ENCODE assay signal across 10 cellular contexts in genomic region chr12:113240395-113240794, GRCh38. TPM values are rescaled to one million over a fixed set of nuclear protein-coding genes. Genes with fewer than 3 reads are reported as not detected.
A peak's percentile ranks its signal among the peaks of the same experiment; 100 is the strongest.
DNase-seq lines count a peak whose midpoint lies in the region; ATAC-seq and TF ChIP-seq lines count a peak whose summit lies in the region.
"Had no signal": no experiment of that assay in that cellular context is flagged by ENCODE, and none has a peak within 500 bp of the region (broad histone marks: within the 10 kb centered on the region; RNA-seq: fewer than 3 reads in every experiment).

No MANE protein-coding gene starts in this region.

- TF ChIP-seq CTCF in esophagus squamous epithelium (IDR thresholded peaks at IDR 0.05): no peak

- peaks cover 0 to 35% (median 0%) of the 10 kb centered on the region in 3 donors for H3K36me3 ChIP-seq in esophagus squamous epithelium

- ATAC-seq in GM19438 (IDR thresholded peaks at IDR 0.05; ENCODE audit: low read depth, unreplicated experiment) (peak; percentile 63), GM18520 (IDR thresholded peaks at IDR 0.05; ENCODE audit: unreplicated experiment) (no peak)
- ATAC-seq: effector memory CD8-positive, alpha-beta T cell had no signal

- peaks cover 64 to 100% (median 81%) of the 10 kb centered on the region in 3 donors for H3K4me1 ChIP-seq in esophagus squamous epithelium

- intact Hi-C loops in esophagus squamous epithelium (cut with DNase I): no loop called here

- no peak for TF ChIP-seq POLR2A in esophagus squamous epithelium (IDR thresholded peaks at IDR 0.05)

- H3K27ac ChIP-seq in esophagus squamous epithelium (peak overlapping the region; percentile 72 to 95 (median 88)), temporal lobe (ENCODE audit: low read depth, low read length) (peak overlapping the region; percentile 82), caudate nucleus (ENCODE audit: low read depth, low read length) (no peak overlapping the region)

- no peak overlapping the region for H3K4me3 ChIP-seq in esophagus squamous epithelium

- H3K9me3 ChIP-seq in esophagus squamous epithelium: no peaks in the 10 kb centered on the region

- WGBS in esophagus squamous epithelium, 2 donors: 65 to 84% methylated on average over 3 of the region's 3 CpGs

- H3K27me3 ChIP-seq in esophagus squamous epithelium: no peaks in the 10 kb centered on the region

- peak; percentile 42 to 75 for DNase-seq in NOMO-1 (lab: John Stamatoyannopoulos, UW; ENCODE audit: unreplicated experiment in 2 of 2)
- no peak for DNase-seq in esophagus squamous epithelium (lab: John Stamatoyannopoulos, UW)
- no peak for DNase-seq in caudate nucleus (lab: John Stamatoyannopoulos, UW)
- DNase-seq in DMS114 treated with DMSO at 0.1 percent for 48 hours (lab: John Stamatoyannopoulos, UW; ENCODE audit: unreplicated experiment): no peak
- DNase-seq: activated naive CD4-positive, alpha-beta T cell treated with anti-CD3 and anti-CD28 coated beads, Interleukin-2, amount 50 U/mL, for 16 hours; effector memory CD8-positive, alpha-beta T cell; immature natural killer cell had no signal

RNA-seq across cellular contexts. Expression of gene TPCN1, which starts 19.1 kb away (rescaled TPM):
- 10 to 100 TPM; 15.5 to 48.8 (median 34.5) TPM for total RNA-seq in esophagus squamous epithelium
- 4.2 TPM for total RNA-seq in temporal lobe

RNA-seq across cellular contexts. Expression of gene RITA1, which starts 54.9 kb away (rescaled TPM):
- total RNA-seq in esophagus squamous epithelium (10 to 100 TPM; 17.0 to 30.0 (median 20.3) TPM), temporal lobe (6.6 TPM)

RNA-seq across cellular contexts. Expression of gene DDX54, which starts 55.1 kb away (rescaled TPM):
- total RNA-seq in esophagus squamous epithelium (10 to 100 TPM; 35.3 to 80.5 (median 65.2) TPM), temporal lobe (12.5 TPM)

Comparison
In these comparisons a context has a peak if more than half of its experiments do, and no peak if none do; other contexts are left out.
1. DNase-seq: peak in NOMO-1 (2 of 2); none in esophagus squamous epithelium (single experiment), caudate nucleus (0 of 61) and DMS114 treated with DMSO at 0.1 percent for 48 hours (single experiment).